Comparison of ENCODE assay signal across 16 cellular contexts in the genomic region with DNA sequence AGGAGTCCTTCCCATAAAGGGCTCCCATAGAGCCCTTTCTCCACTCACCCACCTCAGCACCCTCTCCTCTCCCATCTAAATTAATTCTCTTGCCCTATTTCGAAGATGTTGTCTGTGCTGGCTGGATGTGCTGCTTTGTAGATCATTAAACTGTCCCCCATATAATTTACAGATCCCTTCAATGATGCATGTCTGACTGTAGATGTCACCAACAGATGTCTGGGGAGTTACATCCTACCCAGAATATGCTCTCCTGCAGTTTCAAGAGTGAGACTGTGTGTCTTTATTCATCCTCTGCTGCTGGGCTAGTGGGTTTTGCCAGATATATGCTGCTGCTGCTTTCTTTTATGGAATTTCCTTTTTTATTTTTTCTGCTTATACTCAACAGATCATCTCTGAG.
DNase-seq lines count a peak whose midpoint lies in the region; ATAC-seq and TF ChIP-seq lines count a peak whose summit lies in the region.
"Had no signal": no experiment of that assay in that cellular context is flagged by ENCODE, and none has a peak within 500 bp of the region (broad histone marks: within the 10 kb centered on the region; RNA-seq: fewer than 3 reads in every experiment).

No MANE protein-coding gene starts in this region.

- H3K4me3 Mint-ChIP-seq in activated CD4-positive, alpha-beta T cell treated with anti-CD3 and anti-CD28 coated beads, Interleukin-2, amount 10 ng/mL, durations not matched to agents 24 days and 14 days = no peak overlapping the region
- no peak overlapping the region for H3K4me3 Mint-ChIP-seq in activated CD4-positive, alpha-beta T cell treated with anti-CD3 and anti-CD28 coated beads for 36 hours
- no peak overlapping the region for H3K4me3 Mint-ChIP-seq in activated T-helper 1 cell treated with anti-CD3 and anti-CD28 coated beads, Interleukin-12 subunit alpha, Interleukin-12 subunit beta, Interleukin-2, Interleukin-4 antibody, amounts not matched to agents 30 ng/mL and 10 ng/mL and 1 ng/mL, durations not matched to agents 14 hours and 24 hours and 36 hours
- H3K4me3 Mint-ChIP-seq in neural progenitor cell = no peak overlapping the region
- H3K4me3 Mint-ChIP-seq in stimulated activated memory B cell treated with anti-CD40 and anti-IgM and Interleukin-4, amounts not matched to agents 10 μg/mL and 1 μg/mL and 100 μg/mL, for 72 hours = no peak overlapping the region
- H3K4me3 Mint-ChIP-seq: CD4-positive, alpha-beta memory T cell had no signal

- DNase-seq in activated CD4-positive, alpha-beta T cell treated with anti-CD3 and anti-CD28 coated beads, Interleukin-2, amount 10 ng/mL, durations not matched to agents 24 days and 14 days = peak; percentile 61
- DNase-seq in activated CD4-positive, alpha-beta T cell treated with anti-CD3 and anti-CD28 coated beads for 36 hours = no peak
- DNase-seq in activated T-helper 1 cell treated with anti-CD3 and anti-CD28 coated beads, Interleukin-12 subunit alpha, Interleukin-12 subunit beta, Interleukin-2, Interleukin-4 antibody, amounts not matched to agents 30 ng/mL and 10 ng/mL and 1 ng/mL, durations not matched to agents 14 hours and 24 hours and 36 hours (ENCODE audit: low spot score) = no peak
- DNase-seq in neural progenitor cell (ENCODE audit: low spot score) (no peak), left ventricle myocardium superior (no peak)
- DNase-seq: NCI-H187 treated with DMSO at 0.1 percent for 48 hours; NCI-H526; Peyer's patch; stimulated activated CD4-positive, alpha-beta T cell treated with anti-CD3 and anti-CD28 coated beads, Interleukin-2, amount 100 ng/mL, for 24 hours had no signal

- peaks cover 12% of the 10 kb centered on the region for H3K4me1 ChIP-seq in neural progenitor cell
- H3K4me1 ChIP-seq: gastroesophageal sphincter, Peyer's patch had no signal

- H3K27ac Mint-ChIP-seq in activated CD4-positive, alpha-beta T cell treated with anti-CD3 and anti-CD28 coated beads, Interleukin-2, amount 10 ng/mL, durations not matched to agents 24 days and 14 days = no peak overlapping the region
- H3K27ac Mint-ChIP-seq in activated CD4-positive, alpha-beta T cell treated with anti-CD3 and anti-CD28 coated beads for 36 hours = no peak overlapping the region
- peak overlapping the region; percentile 27 for H3K27ac Mint-ChIP-seq in activated T-helper 1 cell treated with anti-CD3 and anti-CD28 coated beads, Interleukin-12 subunit alpha, Interleukin-12 subunit beta, Interleukin-2, Interleukin-4 antibody, amounts not matched to agents 30 ng/mL and 10 ng/mL and 1 ng/mL, durations not matched to agents 14 hours and 24 hours and 36 hours
- H3K27ac Mint-ChIP-seq in neural progenitor cell = no peak overlapping the region
- H3K27ac Mint-ChIP-seq in stimulated activated memory B cell treated with anti-CD40 and anti-IgM and Interleukin-4, amounts not matched to agents 10 μg/mL and 1 μg/mL and 100 μg/mL, for 72 hours = no peak overlapping the region
- H3K27ac Mint-ChIP-seq: CD4-positive, alpha-beta memory T cell had no signal

- intact Hi-C loops in activated CD4-positive, alpha-beta T cell treated with anti-CD3 and anti-CD28 coated beads, Interleukin-2, amount 10 ng/mL, durations not matched to agents 24 days and 14 days (cut with micrococcal nuclease) = no loop called here
- intact Hi-C loops in activated CD4-positive, alpha-beta T cell treated with anti-CD3 and anti-CD28 coated beads for 36 hours (cut with DNase I, micrococcal nuclease) = no loop called here
- intact Hi-C loops in activated T-helper 1 cell treated with anti-CD3 and anti-CD28 coated beads, Interleukin-12 subunit alpha, Interleukin-12 subunit beta, Interleukin-2, Interleukin-4 antibody, amounts not matched to agents 30 ng/mL and 10 ng/mL and 1 ng/mL, durations not matched to agents 14 hours and 24 hours and 36 hours (cut with micrococcal nuclease) = no loop called here
- intact Hi-C loops in left ventricle myocardium superior (cut with micrococcal nuclease) = no loop called here

- no peak for TF ChIP-seq CTCF in neural progenitor cell (IDR thresholded peaks at IDR 0.05)

- H3K79me2 ChIP-seq in neural progenitor cell (ENCODE audit: low read depth) = no peaks in the 10 kb centered on the region

- H3K4me1 Mint-ChIP-seq in activated CD4-positive, alpha-beta T cell treated with anti-CD3 and anti-CD28 coated beads, Interleukin-2, amount 10 ng/mL, durations not matched to agents 24 days and 14 days = peaks cover 24% of the 10 kb centered on the region
- H3K4me1 Mint-ChIP-seq in activated CD4-positive, alpha-beta T cell treated with anti-CD3 and anti-CD28 coated beads for 36 hours = peaks cover 4% of the 10 kb centered on the region
- peaks cover 24% of the 10 kb centered on the region for H3K4me1 Mint-ChIP-seq in activated T-helper 1 cell treated with anti-CD3 and anti-CD28 coated beads, Interleukin-12 subunit alpha, Interleukin-12 subunit beta, Interleukin-2, Interleukin-4 antibody, amounts not matched to agents 30 ng/mL and 10 ng/mL and 1 ng/mL, durations not matched to agents 14 hours and 24 hours and 36 hours (ENCODE audit: low read depth)
- H3K4me1 Mint-ChIP-seq in neural progenitor cell = peaks cover 6% of the 10 kb centered on the region
- H3K4me1 Mint-ChIP-seq in stimulated activated memory B cell treated with anti-CD40 and anti-IgM and Interleukin-4, amounts not matched to agents 10 μg/mL and 1 μg/mL and 100 μg/mL, for 72 hours = no peaks in the 10 kb centered on the region

- H3K9ac ChIP-seq in neural progenitor cell = no peak overlapping the region

- no peak overlapping the region for H2AFZ ChIP-seq in neural progenitor cell (replicated peaks)

- peak overlapping the region; percentile 17 for H3K27ac ChIP-seq in neural progenitor cell
- H3K27ac ChIP-seq: gastroesophageal sphincter, Peyer's patch, VCaP had no signal

- no peaks in the 10 kb centered on the region for H3K36me3 ChIP-seq in neural progenitor cell
- H3K36me3 ChIP-seq: gastroesophageal sphincter, Peyer's patch had no signal

- H3K27me3 ChIP-seq in neural progenitor cell = no peaks in the 10 kb centered on the region
- H3K27me3 ChIP-seq: gastroesophageal sphincter, Peyer's patch had no signal

- CTCF ChIA-PET in activated CD4-positive, alpha-beta T cell treated with anti-CD3 and anti-CD28 coated beads for 36 hours (lab: Charles Lee) = no interaction called here

- no peaks in the 10 kb centered on the region for H4K20me1 ChIP-seq in neural progenitor cell (ENCODE audit: low read depth)

- POLR2A ChIA-PET in activated CD4-positive, alpha-beta T cell treated with anti-CD3 and anti-CD28 coated beads for 36 hours (lab: Charles Lee) = no interaction called here

- peaks cover 8% of the 10 kb centered on the region for H3F3A ChIP-seq in neural progenitor cell (ENCODE audit: low read depth)

- H3K36me3 Mint-ChIP-seq in activated CD4-positive, alpha-beta T cell treated with anti-CD3 and anti-CD28 coated beads, Interleukin-2, amount 10 ng/mL, durations not matched to agents 24 days and 14 days (ENCODE audit: low read depth) = peaks cover 10% of the 10 kb centered on the region
- no peaks in the 10 kb centered on the region for H3K36me3 Mint-ChIP-seq in activated CD4-positive, alpha-beta T cell treated with anti-CD3 and anti-CD28 coated beads for 36 hours (ENCODE audit: low read depth)
- peaks cover 15% of the 10 kb centered on the region for H3K36me3 Mint-ChIP-seq in activated T-helper 1 cell treated with anti-CD3 and anti-CD28 coated beads, Interleukin-12 subunit alpha, Interleukin-12 subunit beta, Interleukin-2, Interleukin-4 antibody, amounts not matched to agents 30 ng/mL and 10 ng/mL and 1 ng/mL, durations not matched to agents 14 hours and 24 hours and 36 hours (ENCODE audit: low read depth)
- H3K36me3 Mint-ChIP-seq in neural progenitor cell = peaks cover 5% of the 10 kb centered on the region
- no peaks in the 10 kb centered on the region for H3K36me3 Mint-ChIP-seq in stimulated activated memory B cell treated with anti-CD40 and anti-IgM and Interleukin-4, amounts not matched to agents 10 μg/mL and 1 μg/mL and 100 μg/mL, for 72 hours
- H3K36me3 Mint-ChIP-seq: CD4-positive, alpha-beta memory T cell had no signal

- no peaks in the 10 kb centered on the region for H3K9me3 ChIP-seq in neural progenitor cell (ENCODE audit: low read depth)
- H3K9me3 ChIP-seq: gastroesophageal sphincter, Peyer's patch had no signal

- ATAC-seq in activated CD4-positive, alpha-beta T cell treated with anti-CD3 and anti-CD28 coated beads for 36 hours = no peak
- ATAC-seq in HG02678 (IDR thresholded peaks at IDR 0.05; ENCODE audit: unreplicated experiment) (peak; percentile 47), GM18505 (IDR thresholded peaks at IDR 0.05; ENCODE audit: unreplicated experiment) (no peak), left ventricle myocardium superior (no peak)
- no peak for ATAC-seq in stimulated activated memory B cell treated with anti-CD40 and anti-IgM and Interleukin-4, amounts not matched to agents 10 μg/mL and 1 μg/mL and 100 μg/mL, for 72 hours
- ATAC-seq: gastroesophageal sphincter, HCT116 had no signal

- peak overlapping the region; percentile 6 for H3K4me3 ChIP-seq in neural progenitor cell
- H3K4me3 ChIP-seq: gastroesophageal sphincter, Peyer's patch had no signal

- no peak for TF ChIP-seq POLR2A in GM18505 (IDR thresholded peaks at IDR 0.05; ENCODE audit: borderline replicate concordance, extremely low read depth, insufficient read depth, insufficient read length)

- H3K27me3 Mint-ChIP-seq in activated CD4-positive, alpha-beta T cell treated with anti-CD3 and anti-CD28 coated beads, Interleukin-2, amount 10 ng/mL, durations not matched to agents 24 days and 14 days = no peaks in the 10 kb centered on the region
- peaks cover 2% of the 10 kb centered on the region for H3K27me3 Mint-ChIP-seq in activated CD4-positive, alpha-beta T cell treated with anti-CD3 and anti-CD28 coated beads for 36 hours
- no peaks in the 10 kb centered on the region for H3K27me3 Mint-ChIP-seq in activated T-helper 1 cell treated with anti-CD3 and anti-CD28 coated beads, Interleukin-12 subunit alpha, Interleukin-12 subunit beta, Interleukin-2, Interleukin-4 antibody, amounts not matched to agents 30 ng/mL and 10 ng/mL and 1 ng/mL, durations not matched to agents 14 hours and 24 hours and 36 hours (ENCODE audit: insufficient read depth)
- no peaks in the 10 kb centered on the region for H3K27me3 Mint-ChIP-seq in neural progenitor cell (ENCODE audit: insufficient read depth, low read depth)
- H3K27me3 Mint-ChIP-seq in stimulated activated memory B cell treated with anti-CD40 and anti-IgM and Interleukin-4, amounts not matched to agents 10 μg/mL and 1 μg/mL and 100 μg/mL, for 72 hours = peaks cover 13% of the 10 kb centered on the region

- peak overlapping the region; percentile 45 for H3K4me2 ChIP-seq in neural progenitor cell

- H3K9me3 Mint-ChIP-seq in activated CD4-positive, alpha-beta T cell treated with anti-CD3 and anti-CD28 coated beads, Interleukin-2, amount 10 ng/mL, durations not matched to agents 24 days and 14 days = peaks cover 19% of the 10 kb centered on the region
- peaks cover 6% of the 10 kb centered on the region for H3K9me3 Mint-ChIP-seq in activated CD4-positive, alpha-beta T cell treated with anti-CD3 and anti-CD28 coated beads for 36 hours (ENCODE audit: low read depth)
- peaks cover 47% of the 10 kb centered on the region for H3K9me3 Mint-ChIP-seq in activated T-helper 1 cell treated with anti-CD3 and anti-CD28 coated beads, Interleukin-12 subunit alpha, Interleukin-12 subunit beta, Interleukin-2, Interleukin-4 antibody, amounts not matched to agents 30 ng/mL and 10 ng/mL and 1 ng/mL, durations not matched to agents 14 hours and 24 hours and 36 hours
- H3K9me3 Mint-ChIP-seq in neural progenitor cell = peaks cover 14% of the 10 kb centered on the region
- H3K9me3 Mint-ChIP-seq in stimulated activated memory B cell treated with anti-CD40 and anti-IgM and Interleukin-4, amounts not matched to agents 10 μg/mL and 1 μg/mL and 100 μg/mL, for 72 hours = peaks cover 4% of the 10 kb centered on the region
